ENCODE assay signal across 13 cellular contexts in the genomic region with DNA sequence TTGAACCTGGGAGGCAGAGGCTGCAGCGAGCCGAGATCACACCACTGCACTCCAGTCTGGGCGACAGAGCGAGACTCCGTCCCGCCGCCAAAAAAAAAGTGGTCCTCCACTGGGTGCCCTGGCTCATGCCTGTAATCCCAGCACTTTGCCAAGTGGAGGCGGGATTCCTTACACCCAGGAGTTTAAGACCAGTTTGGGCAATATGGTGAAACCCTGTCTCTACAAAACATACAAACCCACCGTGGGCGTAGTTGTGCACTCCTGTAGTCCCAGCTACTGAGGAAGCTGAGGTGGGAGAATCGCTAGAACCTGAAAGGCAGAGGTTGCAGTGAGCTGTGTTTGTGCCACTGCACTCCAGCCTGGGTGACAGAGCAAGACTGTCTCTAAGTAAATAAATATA. TPM values are rescaled to one million over a fixed set of nuclear protein-coding genes. Genes with fewer than 3 reads are reported as not detected.
"Had no signal": no experiment of that assay in that cellular context is flagged by ENCODE, and none has a peak within 500 bp of the region (broad histone marks: within the 10 kb centered on the region; RNA-seq: fewer than 3 reads in every experiment).

No MANE protein-coding gene starts in this region.

RNA-seq across cellular contexts. Expression of gene ITGB1BP2, which starts 20.2 kb away (rescaled TPM):
- polyA plus RNA-seq: immature natural killer cell; naive thymus-derived CD4-positive, alpha-beta T cell had no signal

RNA-seq across cellular contexts. Expression of gene GJB1, which starts 58.3 kb away (rescaled TPM):
- total RNA-seq: kidney epithelial cell; left cardiac atrium; left ventricle myocardium inferior; left ventricle myocardium superior; lung microvascular endothelial cell; mesenteric fat pad; mesothelial cell of epicardium; mononuclear cell; myocyte; naive thymus-derived CD4-positive, alpha-beta T cell had no signal
- polyA plus RNA-seq: immature natural killer cell; keratinocyte; mammary epithelial cell; naive thymus-derived CD4-positive, alpha-beta T cell had no signal
